ENCODE assay signal across 9 cellular contexts in the genomic region with DNA sequence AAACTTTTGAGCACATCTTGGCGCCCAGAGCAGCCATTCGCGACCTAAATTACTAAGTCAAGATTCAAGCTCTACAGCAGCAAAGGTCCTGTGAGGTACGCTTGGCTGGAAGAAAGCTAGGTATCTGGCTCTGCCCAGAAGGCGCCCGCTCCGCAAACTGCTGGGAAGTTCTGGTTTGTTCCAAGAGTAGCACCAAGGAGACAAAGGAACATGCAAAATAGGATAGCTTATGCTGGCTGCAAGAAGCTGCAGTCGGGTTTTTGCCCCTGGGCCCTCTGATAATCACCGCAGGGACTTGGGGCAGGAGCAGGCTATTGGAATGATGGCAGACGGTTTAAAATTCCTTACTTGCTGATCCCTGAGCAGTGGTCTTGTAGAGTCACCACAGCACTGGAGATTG. TPM values are rescaled to one million over a fixed set of nuclear protein-coding genes. Genes with fewer than 3 reads are reported as not detected.
"Had no signal": no experiment of that assay in that cellular context is flagged by ENCODE, and none has a peak within 500 bp of the region (broad histone marks: within the 10 kb centered on the region; RNA-seq: fewer than 3 reads in every experiment).

No MANE protein-coding gene starts in this region.

- H3K9ac ChIP-seq: GM23248 had no signal

- DNase-seq: GM23248, GOT3, H7, H9, HCEC 1CT, HFFc6 had no signal

- H3K4me3 Mint-ChIP-seq: GM23338, H9, HFFc6 had no signal

- H3K27ac ChIP-seq: GM23248 had no signal

- H3K4me3 ChIP-seq: GM23248, GM23338, HAP-1 had no signal

- H2AFZ ChIP-seq: GM23248, GM23338 had no signal

- ATAC-seq: GM23338, HCT116 had no signal

- H3K4me1 ChIP-seq: HAP-1 had no signal

- H3K9me3 ChIP-seq: HAP-1 had no signal

- H3K36me3 ChIP-seq: HAP-1 had no signal

- H3K4me2 ChIP-seq: GM23338 had no signal

- H3K27ac Mint-ChIP-seq: GM23338, H9, HFFc6 had no signal

RNA-seq across cellular contexts. Expression of a gene that starts 3.0 kb away (rescaled TPM):
- total RNA-seq: GM23248, HFFc6 had no signal
- polyA plus RNA-seq: GM23248 had no signal
